23 cellular contexts compared by ENCODE assay signal in the genomic region with DNA sequence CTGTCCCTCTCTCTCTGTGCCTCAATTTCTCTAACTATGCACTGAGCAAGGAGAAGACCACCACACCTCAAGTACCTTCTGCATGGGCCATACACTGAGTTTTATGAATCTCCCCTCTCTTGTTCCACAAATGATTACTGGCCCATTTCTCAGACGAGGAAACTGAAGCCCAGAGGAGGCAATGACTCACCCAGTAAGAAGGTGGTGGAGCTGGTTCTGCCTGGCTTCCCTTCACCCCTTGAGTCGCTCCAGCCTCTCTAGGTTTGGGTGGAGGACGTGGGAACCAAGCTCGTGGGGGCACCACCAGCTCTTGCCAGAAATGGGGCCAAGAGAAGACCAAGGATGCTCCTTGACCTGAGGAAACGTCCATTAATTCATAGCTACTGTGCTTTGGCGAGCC. TPM values are rescaled to one million over a fixed set of nuclear protein-coding genes. Genes with fewer than 3 reads are reported as not detected.
A peak's percentile ranks its signal among the peaks of the same experiment; 100 is the strongest.
DNase-seq lines count a peak whose midpoint lies in the region; ATAC-seq, FAIRE-seq and TF ChIP-seq lines count a peak whose summit lies in the region.
"Had no signal": no experiment of that assay in that cellular context is flagged by ENCODE, and none has a peak within 500 bp of the region (broad histone marks: within the 10 kb centered on the region; RNA-seq: fewer than 3 reads in every experiment).

No MANE protein-coding gene starts in this region.

- ATAC-seq in CD8-positive, alpha-beta T cell = no peak
- no peak for ATAC-seq in right cardiac atrium
- ATAC-seq: lower lobe of right lung had no signal

- no peaks in the 10 kb centered on the region for H4K20me1 ChIP-seq in keratinocyte (ENCODE audit: control insufficient read depth, extremely low read depth, insufficient read depth, low read length)

- peaks cover 55% of the 10 kb centered on the region for H3K4me1 ChIP-seq in CD8-positive, alpha-beta T cell (ENCODE audit: insufficient read depth, low read length)
- peaks cover 41% of the 10 kb centered on the region for H3K4me1 ChIP-seq in keratinocyte (ENCODE audit: control insufficient read depth, extremely low read depth, insufficient read depth, low read length)
- no peaks in the 10 kb centered on the region for H3K4me1 ChIP-seq in A673 (ENCODE audit: insufficient read depth, low read length, poor library complexity, severe bottlenecking)
- H3K4me1 ChIP-seq in right cardiac atrium (ENCODE audit: control insufficient read depth, insufficient read depth, low read length) = no peaks in the 10 kb centered on the region
- H3K4me1 ChIP-seq: lower lobe of right lung had no signal

- no peak overlapping the region for H2AFZ ChIP-seq in keratinocyte (ENCODE audit: control insufficient read depth, low read length)

- no peaks in the 10 kb centered on the region for H3K27me3 ChIP-seq in CD8-positive, alpha-beta T cell (ENCODE audit: insufficient read depth, low read length)
- H3K27me3 ChIP-seq in keratinocyte (ENCODE audit: control insufficient read depth, extremely low read depth, insufficient read depth, low read length) (no peaks in the 10 kb centered on the region), A673 (replicated peaks; ENCODE audit: insufficient read depth, low read depth, low read length, poor library complexity) (no peaks in the 10 kb centered on the region), right cardiac atrium (ENCODE audit: control insufficient read depth, insufficient read depth) (no peaks in the 10 kb centered on the region)
- H3K27me3 ChIP-seq: Peyer's patch had no signal

- H3K36me3 Mint-ChIP-seq in T-helper 1 cell treated with Interleukin-12 subunit alpha and Interleukin-12 subunit beta and Interleukin-4 antibody, amounts not matched to agents 30 μg/mL and 1 μg/mL, for 36 hours (ENCODE audit: low read depth) = peaks cover 42% of the 10 kb centered on the region
- peaks cover 12% of the 10 kb centered on the region for H3K36me3 Mint-ChIP-seq in CD8-positive, alpha-beta T cell
- H3K36me3 Mint-ChIP-seq in T-helper 2 cell treated with Interferon-gamma antibody and Interleukin-4, amounts not matched to agents 5 μg/mL and 100 μg/mL, for 36 hours (ENCODE audit: low read depth) = peaks cover 50% of the 10 kb centered on the region

- H3K9me3 ChIP-seq in CD8-positive, alpha-beta T cell (ENCODE audit: low read length) = no peaks in the 10 kb centered on the region
- no peaks in the 10 kb centered on the region for H3K9me3 ChIP-seq in keratinocyte (ENCODE audit: control insufficient read depth, low read depth, low read length)
- no peaks in the 10 kb centered on the region for H3K9me3 ChIP-seq in A673 (ENCODE audit: low read depth, low read length, poor library complexity, severe bottlenecking)
- H3K9me3 ChIP-seq in right cardiac atrium (ENCODE audit: control insufficient read depth, low read length) = no peaks in the 10 kb centered on the region
- H3K9me3 ChIP-seq: lower lobe of right lung, Peyer's patch had no signal

- dilution Hi-C loops in keratinocyte (cut with MboI; ENCODE audit: extremely low pct_ligation_motif_present, low sequenced_read_pairs) = no loop called here

- no peaks in the 10 kb centered on the region for H3K9me1 ChIP-seq in keratinocyte (ENCODE audit: control insufficient read depth, extremely low read depth, insufficient read depth, low read length)

- no peak for TF ChIP-seq CTCF in CD8-positive, alpha-beta T cell (IDR thresholded peaks at IDR 0.05)
- TF ChIP-seq CTCF in keratinocyte (optimal IDR thresholded peaks at IDR 0.05 in 1 of 3, IDR thresholded peaks at IDR 0.05 in 1 of 3, conservative IDR thresholded peaks at IDR 0.05 in 1 of 3; ENCODE audit: extremely low read depth in 1 of 3, insufficient read depth in 2 of 3, low read length in 3 of 3) (no peak), A673 (conservative IDR thresholded peaks at IDR 0.05; ENCODE audit: low read depth, low read length) (no peak)

- no peak overlapping the region for H3K9ac ChIP-seq in keratinocyte (ENCODE audit: control insufficient read depth, extremely low read depth, insufficient read depth, low read length)

- no peaks in the 10 kb centered on the region for H3K27me3 Mint-ChIP-seq in T-helper 1 cell treated with Interleukin-12 subunit alpha and Interleukin-12 subunit beta and Interleukin-4 antibody, amounts not matched to agents 30 μg/mL and 1 μg/mL, for 36 hours (ENCODE audit: low read depth)
- no peaks in the 10 kb centered on the region for H3K27me3 Mint-ChIP-seq in CD8-positive, alpha-beta T cell (ENCODE audit: low read depth)
- H3K27me3 Mint-ChIP-seq in T-helper 2 cell treated with Interferon-gamma antibody and Interleukin-4, amounts not matched to agents 5 μg/mL and 100 μg/mL, for 36 hours (ENCODE audit: low read depth) = no peaks in the 10 kb centered on the region
- H3K27me3 Mint-ChIP-seq: activated naive CD8-positive, alpha-beta T cell had no signal

- FAIRE-seq in keratinocyte (lab: Jason Lieb, UNC) = no peak
- FAIRE-seq: islet of Langerhans had no signal

- intact Hi-C loops in CD8-positive, alpha-beta T cell (cut with DNase I, micrococcal nuclease) = loop anchor here in 1 of 2 experiments (5.0 kb wide), 1 partner anchor 196 kb away; no protein-coding TSS in a partner anchor
- intact Hi-C loops in A673 (cut with micrococcal nuclease; ENCODE audit: unreplicated experiment) = no loop called here
- intact Hi-C loops in right cardiac atrium (cut with DNase I) = no loop called here

- CTCF ChIA-PET in CD8-positive, alpha-beta T cell (lab: Charles Lee) = interaction anchor here (0.6 to 10.2 kb wide), 15 partner anchors 11 to 150 kb away, joined by 3 to 81 read pairs (median 4); partner anchors contain the start of gene RUNX3
- CTCF ChIA-PET in A673 (lab: Charles Lee) = interaction anchor here (0.7 kb wide), 1 partner anchor 149 kb away, joined by 4 read pairs; no protein-coding TSS in a partner anchor

- H3K9me3 Mint-ChIP-seq in T-helper 1 cell treated with Interleukin-12 subunit alpha and Interleukin-12 subunit beta and Interleukin-4 antibody, amounts not matched to agents 30 μg/mL and 1 μg/mL, for 36 hours = no peaks in the 10 kb centered on the region
- no peaks in the 10 kb centered on the region for H3K9me3 Mint-ChIP-seq in CD8-positive, alpha-beta T cell
- H3K9me3 Mint-ChIP-seq in T-helper 2 cell treated with Interferon-gamma antibody and Interleukin-4, amounts not matched to agents 5 μg/mL and 100 μg/mL, for 36 hours = no peaks in the 10 kb centered on the region

- peak overlapping the region; percentile 8 for H3K4me2 ChIP-seq in keratinocyte (ENCODE audit: control insufficient read depth, extremely low read depth, insufficient read depth, low read depth, low read length)

- DNase-seq in T-helper 1 cell = no peak
- peak in 1 of 7 experiments; percentile 1 for DNase-seq in CD8-positive, alpha-beta T cell
- DNase-seq in T-helper 2 cell treated with Interferon-gamma antibody and Interleukin-4, amounts not matched to agents 5 μg/mL and 100 μg/mL, for 36 hours (ENCODE audit: low spot score) = no peak
- no peak for DNase-seq in keratinocyte (ENCODE audit: low read depth, low spot score)
- no peak for DNase-seq in MV-4-11 (lab: John Stamatoyannopoulos, UW)
- no peak for DNase-seq in A673 (ENCODE audit: low spot score)
- DNase-seq in right cardiac atrium = no peak
- DNase-seq: Calu3; effector CD4-positive, alpha-beta T cell; erythroblast; foreskin melanocyte; hippocampal formation; KBM-7; lower lobe of right lung; NCI-H2029; NCI-H345; retina; stimulated activated CD4-positive, alpha-beta T cell treated with anti-CD3 and anti-CD28 coated beads, Interleukin-4, amount 100 ng/mL, for 4 hours had no signal

- H3K27ac Mint-ChIP-seq in T-helper 1 cell treated with Interleukin-12 subunit alpha and Interleukin-12 subunit beta and Interleukin-4 antibody, amounts not matched to agents 30 μg/mL and 1 μg/mL, for 36 hours = peak overlapping the region; percentile 88
- peak overlapping the region; percentile 32 for H3K27ac Mint-ChIP-seq in CD8-positive, alpha-beta T cell
- peak overlapping the region; percentile 69 for H3K27ac Mint-ChIP-seq in T-helper 2 cell treated with Interferon-gamma antibody and Interleukin-4, amounts not matched to agents 5 μg/mL and 100 μg/mL, for 36 hours

- H3K27ac ChIP-seq in CD8-positive, alpha-beta T cell (ENCODE audit: low read depth, low read length) = no peak overlapping the region
- H3K27ac ChIP-seq in keratinocyte (ENCODE audit: control insufficient read depth, insufficient read depth, low read length) = no peak overlapping the region
- no peak overlapping the region for H3K27ac ChIP-seq in A673 (ENCODE audit: low read depth, low read length, poor library complexity, severe bottlenecking)
- H3K27ac ChIP-seq in right cardiac atrium (ENCODE audit: low read length) = no peak overlapping the region
- H3K27ac ChIP-seq: lower lobe of right lung had no signal

- POLR2A ChIA-PET in CD8-positive, alpha-beta T cell (lab: Charles Lee) = interaction anchor here (0.8 to 2.1 kb wide), 9 partner anchors 9 to 148 kb away, joined by 3 to 12 read pairs (median 5); partner anchors contain the start of gene RUNX3
- POLR2A ChIA-PET in A673 (lab: Charles Lee; ENCODE audit: low non-redundant PET) = interaction anchor here (0.6 kb wide), 1 partner anchor 106 kb away, joined by 3 read pairs; no protein-coding TSS in a partner anchor

- peak overlapping the region; percentile 52 for H3K4me3 Mint-ChIP-seq in T-helper 1 cell treated with Interleukin-12 subunit alpha and Interleukin-12 subunit beta and Interleukin-4 antibody, amounts not matched to agents 30 μg/mL and 1 μg/mL, for 36 hours
- no peak overlapping the region for H3K4me3 Mint-ChIP-seq in CD8-positive, alpha-beta T cell
- peak overlapping the region; percentile 63 for H3K4me3 Mint-ChIP-seq in T-helper 2 cell treated with Interferon-gamma antibody and Interleukin-4, amounts not matched to agents 5 μg/mL and 100 μg/mL, for 36 hours

- WGBS in right cardiac atrium = 80% methylated on average over 6 of the region's 6 CpGs

- no peaks in the 10 kb centered on the region for H3K79me2 ChIP-seq in keratinocyte (ENCODE audit: control insufficient read depth, insufficient read depth, low read length)

- no peak overlapping the region for H3K4me3 ChIP-seq in CD8-positive, alpha-beta T cell (ENCODE audit: low read depth, low read length)
- H3K4me3 ChIP-seq in keratinocyte (ENCODE audit: control insufficient read depth in 2 of 3, extremely low read depth in 1 of 3, insufficient read depth in 2 of 3, low read depth in 1 of 3, low read length in 3 of 3) = no peak overlapping the region
- H3K4me3 ChIP-seq in A673 (ENCODE audit: low read depth, low read length, poor library complexity, severe bottlenecking) = no peak overlapping the region
- H3K4me3 ChIP-seq in right cardiac atrium (ENCODE audit: low read length) = no peak overlapping the region
- H3K4me3 ChIP-seq: lower lobe of right lung, Peyer's patch had no signal

- peaks cover 70% of the 10 kb centered on the region for H3K4me1 Mint-ChIP-seq in T-helper 1 cell treated with Interleukin-12 subunit alpha and Interleukin-12 subunit beta and Interleukin-4 antibody, amounts not matched to agents 30 μg/mL and 1 μg/mL, for 36 hours (ENCODE audit: low read depth)
- H3K4me1 Mint-ChIP-seq in CD8-positive, alpha-beta T cell (ENCODE audit: low read depth) = peaks cover 77% of the 10 kb centered on the region
- H3K4me1 Mint-ChIP-seq in T-helper 2 cell treated with Interferon-gamma antibody and Interleukin-4, amounts not matched to agents 5 μg/mL and 100 μg/mL, for 36 hours (ENCODE audit: low read depth) = peaks cover 75% of the 10 kb centered on the region

- BruUV-seq in A673 (replicated peaks; lab: Mats Ljungman, UMichigan) = no TSS peak

- H3K36me3 ChIP-seq in CD8-positive, alpha-beta T cell (ENCODE audit: insufficient read depth, low read length) = no peaks in the 10 kb centered on the region
- no peaks in the 10 kb centered on the region for H3K36me3 ChIP-seq in keratinocyte (ENCODE audit: control insufficient read depth in 2 of 2, extremely low read depth in 1 of 2, insufficient read depth in 2 of 2, low read length in 2 of 2)
- H3K36me3 ChIP-seq in A673 (ENCODE audit: insufficient read depth, low read length, poor library complexity, severe bottlenecking) = no peaks in the 10 kb centered on the region
- H3K36me3 ChIP-seq: lower lobe of right lung, Peyer's patch had no signal

RNA-seq across cellular contexts. Expression of gene RUNX3, which starts 21.3 kb away (rescaled TPM):
- 100 to 1,000 TPM; 423 to 424 TPM for total RNA-seq in CD8-positive, alpha-beta T cell
- polyA plus RNA-seq in keratinocyte (0.01 to 0.10 TPM in 2 of 3 replicates, not detected in the other), right cardiac atrium (0.34 TPM)
- polyA plus RNA-seq in keratinocyte (2011; ENCODE audit: low read depth) = 0.17 TPM
- polyA plus RNA-seq in keratinocyte (2011; cell fraction: cytosol; rRNA removed) = 0.12 TPM in 1 of 2 replicates, not detected in the other
- not detected in 2 replicates for polyA plus RNA-seq in keratinocyte (2011; cell fraction: nucleus; rRNA removed)
- 0.03 and 0.51 TPM in 2 replicates for polyA plus RNA-seq in keratinocyte (2012; ENCODE audit: low replicate concordance)
- 0.16 TPM in 1 of 3 replicates, not detected in the others for polyA minus RNA-seq in keratinocyte
- not detected for polyA minus RNA-seq in keratinocyte (2011; cell fraction: cytosol; rRNA and poly(A)+ RNA removed)
- 0.23 TPM in 1 of 2 replicates, not detected in the other for polyA minus RNA-seq in keratinocyte (2011; cell fraction: nucleus; rRNA and poly(A)+ RNA removed)
- total RNA-seq in A673 (2021) (8.6 and 10.2 TPM in 2 replicates), right cardiac atrium (1 to 10 TPM in 2 of 4 donors, under 1 TPM in 2; 0.79 to 1.8 (median 0.96) TPM)
- total RNA-seq: A172 had no signal

Comparison
In these comparisons a context has a peak if more than half of its experiments do, and no peak if none do; other contexts are left out.
1. H3K27ac Mint-ChIP-seq: peak in every context shown above with its lines; median percentile 88 in T-helper 1 cell treated with Interleukin-12 subunit alpha and Interleukin-12 subunit beta and Interleukin-4 antibody, amounts not matched to agents 30 μg/mL and 1 μg/mL, for 36 hours; 69 in T-helper 2 cell treated with Interferon-gamma antibody and Interleukin-4, amounts not matched to agents 5 μg/mL and 100 μg/mL, for 36 hours; 32 in CD8-positive, alpha-beta T cell.
2. RNA of gene RUNX3, which starts 21.3 kb away (total RNA-seq): 423 to 424 TPM in CD8-positive, alpha-beta T cell; 8.6 to 10.2 TPM in A673 and 0.79 to 1.8 TPM in right cardiac atrium; every median in the first group is over 10 times any median in the second.